14 cellular contexts compared by ENCODE assay signal in genomic region chr2:111664451-111664850, GRCh38.
DNase-seq lines count a peak whose midpoint lies in the region; ATAC-seq and TF ChIP-seq lines count a peak whose summit lies in the region.
"Had no signal": no experiment of that assay in that cellular context is flagged by ENCODE, and none has a peak within 500 bp of the region (broad histone marks: within the 10 kb centered on the region; RNA-seq: fewer than 3 reads in every experiment).

No MANE protein-coding gene starts in this region.

- H3K9ac ChIP-seq in OCI-LY3 (ENCODE audit: low read length) (no peak overlapping the region), colonic mucosa (ENCODE audit: low read depth in 2 of 2, low read length in 2 of 2) (no peak overlapping the region)
- H3K9ac ChIP-seq: GM23248 had no signal

- H3K9me3 ChIP-seq in OCI-LY3 (ENCODE audit: insufficient read depth, low read length) (peaks cover 7% of the 10 kb centered on the region; the same call in 1 of the 2 replicates), colonic mucosa (no peaks in the 10 kb centered on the region), gastrocnemius medialis (no peaks in the 10 kb centered on the region)
- H3K9me3 ChIP-seq: Caco-2 had no signal

- H3K27ac ChIP-seq in OCI-LY3 (ENCODE audit: low read length) (no peak overlapping the region), colonic mucosa (no peak overlapping the region), gastrocnemius medialis (no peak overlapping the region)
- H3K27ac ChIP-seq: C4-2B, GM23248 had no signal

- H3K4me2 ChIP-seq in OCI-LY3 (ENCODE audit: low read length) = peak overlapping the region; percentile 98

- H3K36me3 ChIP-seq in OCI-LY3 (replicated peaks; ENCODE audit: low read depth, low read length) = no peaks in the 10 kb centered on the region
- H3K36me3 ChIP-seq in colonic mucosa = no peaks in the 10 kb centered on the region
- H3K36me3 ChIP-seq in gastrocnemius medialis = no peaks in the 10 kb centered on the region
- H3K36me3 ChIP-seq: HAP-1 had no signal

- H3K4me3 ChIP-seq in OCI-LY3 (ENCODE audit: low read length) = 0 out of 2 replicates have a peak overlapping the region, but pooled peaks have one; percentile 70
- no peak overlapping the region for H3K4me3 ChIP-seq in colonic mucosa
- H3K4me3 ChIP-seq in gastrocnemius medialis = no peak overlapping the region
- H3K4me3 ChIP-seq: GM23248, HAP-1 had no signal

- H3K27me3 ChIP-seq in OCI-LY3 (ENCODE audit: low read depth, low read length) = peaks cover 26% of the 10 kb centered on the region
- no peaks in the 10 kb centered on the region for H3K27me3 ChIP-seq in colonic mucosa
- no peaks in the 10 kb centered on the region for H3K27me3 ChIP-seq in gastrocnemius medialis

- intact Hi-C loops in colonic mucosa (cut with DNase I) = no loop called here
- intact Hi-C loops in gastrocnemius medialis (cut with DNase I; ENCODE audit: low total_unique reads) = no loop called here

- in situ Hi-C loops in gastrocnemius medialis (cut with MboI; ENCODE audit: low sequenced_read_pairs in 4 of 4) = no loop called here

- H4K20me1 ChIP-seq in OCI-LY3 (ENCODE audit: insufficient read depth, low read length) = no peaks in the 10 kb centered on the region

- peaks cover 69% of the 10 kb centered on the region for H3K4me1 ChIP-seq in OCI-LY3 (ENCODE audit: low read length)
- H3K4me1 ChIP-seq in colonic mucosa = no peaks in the 10 kb centered on the region
- peaks cover 4 to 11% of the 10 kb centered on the region in 2 donors for H3K4me1 ChIP-seq in gastrocnemius medialis
- H3K4me1 ChIP-seq: HAP-1 had no signal

- no peak for TF ChIP-seq POLR2A in gastrocnemius medialis (IDR thresholded peaks at IDR 0.05)

- no peak for TF ChIP-seq CTCF in OCI-LY3 (IDR thresholded peaks at IDR 0.05; ENCODE audit: low read depth, low read length)
- TF ChIP-seq CTCF in colonic mucosa (IDR thresholded peaks at IDR 0.05) = no peak
- no peak for TF ChIP-seq CTCF in gastrocnemius medialis (IDR thresholded peaks at IDR 0.05 in 4 of 5, conservative IDR thresholded peaks at IDR 0.05 in 1 of 5)

- no peak for ATAC-seq in gastrocnemius medialis

- H2AFZ ChIP-seq in OCI-LY3 (ENCODE audit: low read depth, low read length) = no peak overlapping the region
- H2AFZ ChIP-seq: GM23248 had no signal

- H3K79me2 ChIP-seq in OCI-LY3 (ENCODE audit: low read length) = no peaks in the 10 kb centered on the region

- DNase-seq in colonic mucosa (peak; percentile 2), islet precursor cell (peak; percentile 5), ureter (ENCODE audit: low spot score) (peak; percentile 7), gastrocnemius medialis (no peak), NCI-H128 (lab: John Stamatoyannopoulos, UW; ENCODE audit: unreplicated experiment) (no peak), 8988T (no peak)
- DNase-seq: ACHN; AML-193; Caco-2; CD4-positive, alpha-beta T cell; GM23248 had no signal

Comparison
In these comparisons a context has a peak if more than half of its experiments do, and no peak if none do; other contexts are left out.
1. DNase-seq: peak in colonic mucosa (single experiment), islet precursor cell (single experiment) and ureter (single experiment); none in gastrocnemius medialis (0 of 2), NCI-H128 (single experiment) and 8988T (single experiment).